8 cellular contexts compared by ENCODE assay signal in genomic region chr4:85147481-85148076, GRCh38.
DNase-seq lines count a peak whose midpoint lies in the region; ATAC-seq and TF ChIP-seq lines count a peak whose summit lies in the region.

No MANE protein-coding gene starts in this region.

- peak; percentile 87 for ATAC-seq in GM18505 (IDR thresholded peaks at IDR 0.05; ENCODE audit: unreplicated experiment)
- peak; percentile 87 for ATAC-seq in HG02852 (IDR thresholded peaks at IDR 0.05; ENCODE audit: unreplicated experiment)

- peak; percentile 60 for DNase-seq in AG20443 (ENCODE audit: low spot score)
- DNase-seq in NCI-H1092 (lab: John Stamatoyannopoulos, UW): peak; percentile 68
- DNase-seq in SKM-1 (lab: John Stamatoyannopoulos, UW; ENCODE audit: unreplicated experiment): peak; percentile 67
- DNase-seq in fibroblast of gingiva (ENCODE audit: low read depth): peak; percentile 60
- DNase-seq in nephron progenitor cell: peak; percentile 35
- no peak for DNase-seq in stimulated activated CD4-positive, alpha-beta T cell treated with anti-CD3 and anti-CD28 coated beads, Interleukin-1b, Interleukin-23, amount 100 ng/mL, for 48 hours

- TF ChIP-seq POLR2A in GM18505 (IDR thresholded peaks at IDR 0.05; ENCODE audit: borderline replicate concordance, extremely low read depth, insufficient read depth, insufficient read length): no peak

- no peaks in the 10 kb centered on the region for H3K9me3 Mint-ChIP-seq in nephron progenitor cell

- peaks cover 9% of the 10 kb centered on the region for H3K27me3 Mint-ChIP-seq in nephron progenitor cell (ENCODE audit: low read depth, poor library complexity)

- TF ChIP-seq CTCF in nephron progenitor cell (IDR thresholded peaks at IDR 0.05): peak; percentile 67

- H3K4me1 Mint-ChIP-seq in nephron progenitor cell: peaks cover 5% of the 10 kb centered on the region

- no peak overlapping the region for H3K27ac Mint-ChIP-seq in nephron progenitor cell

- H3K4me3 Mint-ChIP-seq in nephron progenitor cell: no peak overlapping the region

- no peaks in the 10 kb centered on the region for H3K36me3 Mint-ChIP-seq in nephron progenitor cell (ENCODE audit: low read depth)
